In genomic region chr14:79951572-79951971, GRCh38 we compare ENCODE assay signal across 19 cellular contexts.
DNase-seq lines count a peak whose midpoint lies in the region; ATAC-seq and TF ChIP-seq lines count a peak whose summit lies in the region.
"Had no signal": no experiment of that assay in that cellular context is flagged by ENCODE, and none has a peak within 500 bp of the region (broad histone marks: within the 10 kb centered on the region; RNA-seq: fewer than 3 reads in every experiment).

No MANE protein-coding gene starts in this region.

- 35% methylated on average over 1 of the region's 1 CpG for WGBS in prostate gland

- H3K9me3 ChIP-seq in mucosa of descending colon: peaks cover 27% of the 10 kb centered on the region
- no peaks in the 10 kb centered on the region for H3K9me3 ChIP-seq in prostate gland
- H3K9me3 ChIP-seq in Peyer's patch: no peaks in the 10 kb centered on the region
- H3K9me3 ChIP-seq: A549 had no signal

- H3K27ac Mint-ChIP-seq in GM23338: no peak overlapping the region
- H3K27ac Mint-ChIP-seq: CD4-positive, alpha-beta memory T cell had no signal

- H3K27me3 ChIP-seq in GM23338 (ENCODE audit: insufficient read depth) (no peaks in the 10 kb centered on the region), prostate gland (replicated peaks; ENCODE audit: insufficient read depth) (no peaks in the 10 kb centered on the region), Peyer's patch (no peaks in the 10 kb centered on the region), brain microvascular endothelial cell (replicated peaks) (no peaks in the 10 kb centered on the region)

- H3K4me2 ChIP-seq in GM23338: 0 out of 2 replicates have a peak overlapping the region, but pooled peaks have one; percentile 25
- H3K4me2 ChIP-seq: A549 had no signal

- DNase-seq in GM23338 (ENCODE audit: low spot score): no peak
- peak; percentile 35 for DNase-seq in LNCaP clone FGC (ENCODE audit: low read depth)
- no peak for DNase-seq in mucosa of descending colon
- DNase-seq in prostate gland (ENCODE audit: low spot score): peak; percentile 62
- DNase-seq in Peyer's patch: no peak
- no peak for DNase-seq in brain microvascular endothelial cell
- no peak for DNase-seq in T1000 (lab: John Stamatoyannopoulos, UW)
- DNase-seq: 8988T; ACHN; C1 segment of cervical spinal cord; Calu3; CD4-positive, alpha-beta memory T cell; COR-L47; DMS53; DMS79 treated with DMSO at 0.1 percent for 48 hours; GF-D8; H7; HCEC 1CT had no signal

- H3F3A ChIP-seq in GM23338 (replicated peaks; ENCODE audit: low read depth): no peaks in the 10 kb centered on the region

- ATAC-seq in GM23338 (no peak), mucosa of descending colon (peak; percentile 15)
- ATAC-seq: A549 had no signal

- TF ChIP-seq POLR2A in prostate gland (IDR thresholded peaks at IDR 0.05) (no peak), Peyer's patch (IDR thresholded peaks at IDR 0.05) (no peak)

- H3K79me2 ChIP-seq in GM23338 (replicated peaks; ENCODE audit: insufficient read depth): no peaks in the 10 kb centered on the region

- no peak for TF ChIP-seq CTCF in GM23338 (conservative IDR thresholded peaks at IDR 0.05; ENCODE audit: low read depth in 2 of 2)
- no peak for TF ChIP-seq CTCF in LNCaP clone FGC (IDR thresholded peaks at IDR 0.05; ENCODE audit: control insufficient read depth, extremely low read depth, insufficient read depth)
- no peak for TF ChIP-seq CTCF in mucosa of descending colon (IDR thresholded peaks at IDR 0.05)
- TF ChIP-seq CTCF in prostate gland (IDR thresholded peaks at IDR 0.05): no peak
- TF ChIP-seq CTCF in Peyer's patch (IDR thresholded peaks at IDR 0.05): no peak
- TF ChIP-seq CTCF in brain microvascular endothelial cell (IDR thresholded peaks at IDR 0.05; ENCODE audit: low read depth, low read length, missing control alignments): no peak

- no peaks in the 10 kb centered on the region for H3K27me3 Mint-ChIP-seq in GM23338 (ENCODE audit: insufficient read depth, low read depth, poor library complexity)
- H3K27me3 Mint-ChIP-seq: CD4-positive, alpha-beta memory T cell had no signal

- in situ Hi-C loops in brain microvascular endothelial cell (cut with HindIII; ENCODE audit: low pct_ligation_motif_present, low sequenced_read_pairs): no loop called here

- H3K4me1 ChIP-seq in GM23338 (ENCODE audit: insufficient read depth): no peaks in the 10 kb centered on the region
- H3K4me1 ChIP-seq in mucosa of descending colon (ENCODE audit: low read depth): no peaks in the 10 kb centered on the region
- no peaks in the 10 kb centered on the region for H3K4me1 ChIP-seq in prostate gland (replicated peaks)
- H3K4me1 ChIP-seq in Peyer's patch: no peaks in the 10 kb centered on the region
- H3K4me1 ChIP-seq: A549 had no signal

- H3K9me3 Mint-ChIP-seq in GM23338: peaks cover 16% of the 10 kb centered on the region; the same call in 1 of the 3 replicates

- H4K20me1 ChIP-seq in GM23338 (replicated peaks; ENCODE audit: insufficient read depth): no peaks in the 10 kb centered on the region

- H2AFZ ChIP-seq in GM23338: no peak overlapping the region

- H3K4me1 Mint-ChIP-seq in GM23338: peaks cover 14% of the 10 kb centered on the region
- H3K4me1 Mint-ChIP-seq: CD4-positive, alpha-beta memory T cell had no signal

- H3K4me3 ChIP-seq in GM23338: no peak overlapping the region
- H3K4me3 ChIP-seq in LNCaP clone FGC (ENCODE audit: low read depth, low read length): no peak overlapping the region
- H3K4me3 ChIP-seq in mucosa of descending colon: no peak overlapping the region
- H3K4me3 ChIP-seq in prostate gland: no peak overlapping the region
- H3K4me3 ChIP-seq in Peyer's patch: no peak overlapping the region
- no peak overlapping the region for H3K4me3 ChIP-seq in brain microvascular endothelial cell (ENCODE audit: low read depth, low read length)
- H3K4me3 ChIP-seq: A549 had no signal

- intact Hi-C loops in mucosa of descending colon (cut with DNase I, micrococcal nuclease) (no loop called here), prostate gland (cut with DNase I) (no loop called here)

- no peaks in the 10 kb centered on the region for H3K36me3 ChIP-seq in GM23338 (ENCODE audit: insufficient read depth)
- H3K36me3 ChIP-seq in mucosa of descending colon (ENCODE audit: low read depth): no peaks in the 10 kb centered on the region
- no peaks in the 10 kb centered on the region for H3K36me3 ChIP-seq in prostate gland
- no peaks in the 10 kb centered on the region for H3K36me3 ChIP-seq in Peyer's patch
- no peaks in the 10 kb centered on the region for H3K36me3 ChIP-seq in brain microvascular endothelial cell (replicated peaks)

- H3K27ac ChIP-seq in GM23338 (ENCODE audit: low read depth) (no peak overlapping the region), prostate gland (peak overlapping the region in 1 of 2 donors; percentile 43), Peyer's patch (no peak overlapping the region), brain microvascular endothelial cell (no peak overlapping the region)
- H3K27ac ChIP-seq: A549 had no signal

- H3K9me2 ChIP-seq in GM23338 (ENCODE audit: insufficient read depth): no peaks in the 10 kb centered on the region

- no peak overlapping the region for H3K4me3 Mint-ChIP-seq in GM23338
- H3K4me3 Mint-ChIP-seq: CD4-positive, alpha-beta memory T cell had no signal

- no peaks in the 10 kb centered on the region for H3K36me3 Mint-ChIP-seq in GM23338 (ENCODE audit: low read depth)

TF ChIP-seq in GM23338, 12 proteins besides CTCF, POLR2A, EP300 and RAD21:
- TF ChIP-seq POLR2AphosphoS5 (IDR thresholded peaks at IDR 0.05; ENCODE audit: low read depth) (no peak), EZH2 (IDR thresholded peaks at IDR 0.05; ENCODE audit: low read depth, unreplicated experiment) (no peak), REST (IDR thresholded peaks at IDR 0.05; ENCODE audit: unreplicated experiment) (no peak), ZNF114 (CRISPR knock-in tag; IDR thresholded peaks at IDR 0.05) (no peak), CREB1 (CRISPR knock-in tag; IDR thresholded peaks at IDR 0.05; ENCODE audit: low read depth) (no peak)

Comparison
In these comparisons a context has a peak if more than half of its experiments do, and no peak if none do; other contexts are left out.
1. DNase-seq: peak in LNCaP clone FGC (single experiment) and prostate gland (single experiment); none in GM23338 (single experiment), mucosa of descending colon (0 of 3), Peyer's patch (0 of 3), brain microvascular endothelial cell (single experiment) and T1000 (single experiment).